In the genomic region with DNA sequence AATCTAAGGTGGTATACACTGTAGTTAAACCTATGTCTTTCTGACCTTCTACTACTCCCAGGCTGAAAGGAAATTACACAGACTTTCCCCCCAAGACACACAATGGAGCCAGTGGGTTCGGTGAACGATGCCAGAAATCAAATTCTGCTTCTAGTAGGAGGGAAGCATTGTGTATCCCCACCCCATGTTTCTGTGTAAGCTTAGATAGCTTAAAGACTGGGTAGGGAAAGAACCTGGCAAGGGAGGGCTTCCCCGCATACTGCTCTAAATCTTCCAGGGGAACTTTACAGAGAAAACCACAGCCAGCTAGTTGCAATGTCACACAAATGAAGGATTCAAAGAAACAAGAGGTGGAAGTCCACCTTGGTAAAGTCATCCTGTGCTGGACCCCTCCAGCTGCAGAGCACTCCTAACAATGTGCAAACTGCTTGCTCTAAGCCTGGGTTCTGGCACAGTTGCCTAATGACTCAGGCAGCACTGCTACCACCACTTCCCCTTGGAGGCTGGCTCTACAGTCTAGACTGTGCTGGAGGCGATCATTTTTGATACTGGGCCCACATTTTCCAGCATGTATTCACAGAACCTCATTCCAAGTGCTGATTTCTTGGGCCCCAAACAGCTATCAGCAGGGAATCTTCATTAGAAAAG, we compare ENCODE assay signal across 17 cellular contexts. TPM values are rescaled to one million over a fixed set of nuclear protein-coding genes. Genes with fewer than 3 reads are reported as not detected.
DNase-seq lines count a peak whose midpoint lies in the region; ATAC-seq and TF ChIP-seq lines count a peak whose summit lies in the region.
"Had no signal": no experiment of that assay in that cellular context is flagged by ENCODE, and none has a peak within 500 bp of the region (broad histone marks: within the 10 kb centered on the region; RNA-seq: fewer than 3 reads in every experiment).

No MANE protein-coding gene starts in this region.

- H3K9me1 ChIP-seq in IMR-90 (ENCODE audit: insufficient read depth, low read length), result peaks cover 3% of the 10 kb centered on the region

- no peak overlapping the region for H3K9ac ChIP-seq in IMR-90 (ENCODE audit: low read depth, low read length)
- H3K9ac ChIP-seq: BLaER1 treated with 17β-estradiol and CSF1 and Interleukin-3, amounts not matched to agents 10 nM and 100 nM had no signal

- no peak overlapping the region for H3K4me3 Mint-ChIP-seq in osteocyte (ENCODE audit: unreplicated experiment)
- H3K4me3 Mint-ChIP-seq: dendritic cell treated with granulocyte-macrophage colony-stimulating factor and Interleukin-4, amounts not matched to agents 40 ng/mL and 50 ng/mL, for 4 days; T-helper 17 cell had no signal

- H3K56ac ChIP-seq in IMR-90 (ENCODE audit: extremely low read depth, insufficient read depth, low read length), result no peak overlapping the region

- no peak overlapping the region; a peak in 1 of 4 replicates for H4K8ac ChIP-seq in IMR-90 (ENCODE audit: low read depth in 2 of 2, low read length in 2 of 2)

- no peaks in the 10 kb centered on the region for H4K20me1 ChIP-seq in IMR-90 (ENCODE audit: insufficient read depth, low read length)
- H4K20me1 ChIP-seq: BLaER1 treated with 17β-estradiol and CSF1 and Interleukin-3, amounts not matched to agents 10 nM and 100 nM had no signal

- H3K4me2 ChIP-seq in IMR-90 (ENCODE audit: low read depth, low read length), result no peak overlapping the region
- H3K4me2 ChIP-seq: BLaER1 treated with 17β-estradiol and CSF1 and Interleukin-3, amounts not matched to agents 10 nM and 100 nM had no signal

- dilution Hi-C loops in IMR-90 (cut with HindIII; ENCODE audit: low sequenced_read_pairs, unreplicated experiment), result no loop called here

- BruUV-seq in IMR-90 (replicated peaks; lab: Mats Ljungman, UMichigan), result no TSS peak

- H2BK120ac ChIP-seq in IMR-90 (ENCODE audit: low read depth, low read length), result peak overlapping the region; percentile 52; the same call in 1 of the 2 replicates

- TF ChIP-seq CTCF in IMR-90 (conservative IDR thresholded peaks at IDR 0.05; ENCODE audit: low read depth, low read length) (no peak), cardiac fibroblast (IDR thresholded peaks at IDR 0.05; ENCODE audit: low read depth, low read length) (no peak), osteocyte (IDR thresholded peaks at IDR 0.05) (no peak)

- H3K18ac ChIP-seq in IMR-90 (ENCODE audit: low read depth, low read length), result peak overlapping the region; percentile 18; the same call in 1 of the 2 replicates

- CTCF ChIA-PET in IMR-90 (lab: Yijun Ruan, JAX), result interaction anchor here (1.1 to 1.5 kb wide), 2 partner anchors 166 to 243 kb away, joined by 3 read pairs; no protein-coding TSS in a partner anchor

- H2AFZ ChIP-seq in IMR-90 (replicated peaks; ENCODE audit: low read length, poor library complexity), result no peak overlapping the region

- no peak overlapping the region for H3K14ac ChIP-seq in IMR-90 (replicated peaks; ENCODE audit: low read depth, low read length)

- no peak overlapping the region for H2BK5ac ChIP-seq in IMR-90 (ENCODE audit: low read depth, low read length, poor library complexity, severe bottlenecking)

- no peak overlapping the region for H3K4ac ChIP-seq in IMR-90 (ENCODE audit: low read depth, low read length)

- H2BK20ac ChIP-seq in IMR-90 (ENCODE audit: low read depth, low read length), result peak overlapping the region; percentile 16; the same call in 1 of the 2 replicates

- no peak overlapping the region for H3K27ac Mint-ChIP-seq in osteocyte (ENCODE audit: unreplicated experiment)
- H3K27ac Mint-ChIP-seq: dendritic cell treated with granulocyte-macrophage colony-stimulating factor and Interleukin-4, amounts not matched to agents 40 ng/mL and 50 ng/mL, for 4 days; T-helper 17 cell had no signal

- no peaks in the 10 kb centered on the region for H3K36me3 ChIP-seq in IMR-90 (ENCODE audit: control insufficient read depth, insufficient read depth, low read length)
- H3K36me3 ChIP-seq: BLaER1 treated with 17β-estradiol and CSF1 and Interleukin-3, amounts not matched to agents 10 nM and 100 nM; esophagus squamous epithelium had no signal

- H3K27me3 Mint-ChIP-seq in osteocyte (ENCODE audit: unreplicated experiment), result no peaks in the 10 kb centered on the region

- H4K5ac ChIP-seq in IMR-90 (ENCODE audit: low read depth, low read length), result no peak overlapping the region; the same call in 1 of the 2 replicates

- no peak overlapping the region for H3K27ac ChIP-seq in IMR-90 (ENCODE audit: insufficient read depth, low read length)
- H3K27ac ChIP-seq: BLaER1 treated with 17β-estradiol and CSF1 and Interleukin-3, amounts not matched to agents 10 nM and 100 nM; esophagus squamous epithelium; testis had no signal

- H2BK15ac ChIP-seq in IMR-90 (ENCODE audit: low read depth, low read length), result peak overlapping the region; percentile 33; the same call in 1 of the 3 replicates

- no peaks in the 10 kb centered on the region; the same call in 1 of the 2 replicates for H3K9me3 ChIP-seq in IMR-90 (ENCODE audit: control insufficient read depth, insufficient read depth, low read length)
- H3K9me3 ChIP-seq: testis had no signal

- in situ Hi-C loops in IMR-90 (cut with MboI; ENCODE audit: low sequenced_read_pairs), result no loop called here

- H3K79me1 ChIP-seq in IMR-90 (ENCODE audit: low read depth in 1 of 2, low read length in 2 of 2), result no peaks in the 10 kb centered on the region

- no peaks in the 10 kb centered on the region for H3K27me3 ChIP-seq in IMR-90 (ENCODE audit: control insufficient read depth, insufficient read depth, low read length)
- H3K27me3 ChIP-seq: BLaER1 treated with 17β-estradiol and CSF1 and Interleukin-3, amounts not matched to agents 10 nM and 100 nM; testis had no signal

- H4K91ac ChIP-seq in IMR-90 (ENCODE audit: insufficient read depth, low read depth, low read length), result no peak overlapping the region

- H3K4me1 Mint-ChIP-seq in osteocyte (ENCODE audit: unreplicated experiment), result peaks cover 44% of the 10 kb centered on the region

- H3K4me3 ChIP-seq in IMR-90 (ENCODE audit: insufficient read depth, low read depth, low read length) (no peak overlapping the region), cardiac fibroblast (replicated peaks in 1 of 2; ENCODE audit: low read depth in 2 of 2, low read length in 2 of 2) (no peak overlapping the region)
- H3K4me3 ChIP-seq: BLaER1 treated with 17β-estradiol and CSF1 and Interleukin-3, amounts not matched to agents 10 nM and 100 nM; esophagus squamous epithelium; testis had no signal

- ATAC-seq in IMR-90 (ENCODE audit: low read depth), result peak; percentile 44
- ATAC-seq: T-helper 17 cell had no signal

- TF ChIP-seq RAD21 in IMR-90 (IDR thresholded peaks at IDR 0.05; ENCODE audit: low read length), result no peak

- no peak overlapping the region for H2AK5ac ChIP-seq in IMR-90 (ENCODE audit: low read depth, low read length)

- no peak overlapping the region for H2AK9ac ChIP-seq in IMR-90 (replicated peaks; ENCODE audit: low read depth, low read length, poor library complexity)

- peaks cover 6% of the 10 kb centered on the region for H3K9me3 Mint-ChIP-seq in osteocyte (ENCODE audit: unreplicated experiment)

- intact Hi-C loops in IMR-90 (cut with micrococcal nuclease), result no loop called here

- peak; percentile 71 for DNase-seq in ELR (ENCODE audit: low read depth)
- peak; percentile 73 for DNase-seq in IMR-90
- DNase-seq in cardiac fibroblast (ENCODE audit: low read depth in 2 of 2), result peak; percentile 40 to 71
- peak; percentile 37 to 82 for DNase-seq in lung microvascular endothelial cell (ENCODE audit: low read depth in 2 of 2)
- no peak for DNase-seq in osteocyte (ENCODE audit: extremely low spot score, unreplicated experiment)
- no peak for DNase-seq in NCI-H524 treated with DMSO at 0.1 percent for 48 hours (lab: John Stamatoyannopoulos, UW)
- DNase-seq in activated CD4-positive, alpha-beta T cell treated with anti-CD3 and anti-CD28 coated beads, Interleukin-2, amount 50 U/mL, for 48 hours, result no peak
- DNase-seq: activated CD4-positive, CD25-positive, alpha-beta regulatory T cell; activated effector memory CD4-positive, alpha-beta T cell treated with anti-CD3 and anti-CD28 coated beads, Interleukin-2, amount 50 U/mL, for 16 hours; esophagus squamous epithelium; MM.1S; NCI-H2107; NCI-H774; T-helper 17 cell; testis had no signal

- peaks cover 11% of the 10 kb centered on the region for H3K4me1 ChIP-seq in IMR-90 (ENCODE audit: control insufficient read depth, insufficient read depth, low read length)
- H3K4me1 ChIP-seq: testis had no signal

- POLR2A ChIA-PET in IMR-90 (lab: Charles Lee; ENCODE audit: unreplicated experiment), result no interaction called here

- no peak for TF ChIP-seq POLR2A in IMR-90 (IDR thresholded peaks at IDR 0.05; ENCODE audit: low read depth, low read length)

- H3K36me3 Mint-ChIP-seq in osteocyte (ENCODE audit: unreplicated experiment), result no peaks in the 10 kb centered on the region

- WGBS in IMR-90 (ENCODE audit: extremely low coverage in 2 of 2, insufficient read length in 1 of 2), 2 experiments, result no CpG with 5 or more reads among the region's 4 CpGs

- H3K23ac ChIP-seq in IMR-90 (ENCODE audit: low read depth, low read length), result no peak overlapping the region

TF ChIP-seq in IMR-90, 13 proteins besides CTCF, POLR2A, EP300 and RAD21 (continues in another document):
- TF ChIP-seq CHD1 (IDR thresholded peaks at IDR 0.05; ENCODE audit: low read depth, low read length), result no peak
- no peak for TF ChIP-seq RFX5 (IDR thresholded peaks at IDR 0.05; ENCODE audit: low read depth, low read length)
- TF ChIP-seq, protein P1, sequence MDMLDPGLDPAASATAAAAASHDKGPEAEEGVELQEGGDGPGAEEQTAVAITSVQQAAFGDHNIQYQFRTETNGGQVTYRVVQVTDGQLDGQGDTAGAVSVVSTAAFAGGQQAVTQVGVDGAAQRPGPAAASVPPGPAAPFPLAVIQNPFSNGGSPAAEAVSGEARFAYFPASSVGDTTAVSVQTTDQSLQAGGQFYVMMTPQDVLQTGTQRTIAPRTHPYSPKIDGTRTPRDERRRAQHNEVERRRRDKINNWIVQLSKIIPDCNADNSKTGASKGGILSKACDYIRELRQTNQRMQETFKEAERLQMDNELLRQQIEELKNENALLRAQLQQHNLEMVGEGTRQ (IDR thresholded peaks at IDR 0.05; ENCODE audit: low read depth, low read length), result no peak
- TF ChIP-seq NFE2L2 (IDR thresholded peaks at IDR 0.05; ENCODE audit: low read depth, low read length), result no peak
- TF ChIP-seq MXI1 (IDR thresholded peaks at IDR 0.05; ENCODE audit: borderline replicate concordance, low read depth, low read length), result no peak
- TF ChIP-seq BHLHE40 (IDR thresholded peaks at IDR 0.05; ENCODE audit: low read depth, low read length), result no peak
- TF ChIP-seq RCOR1 (IDR thresholded peaks at IDR 0.05; ENCODE audit: insufficient replicate concordance, low read length), result no peak
- no peak for TF ChIP-seq MAZ (IDR thresholded peaks at IDR 0.05; ENCODE audit: borderline replicate concordance, low read depth, low read length)
- no peak for TF ChIP-seq MAFK (IDR thresholded peaks at IDR 0.05; ENCODE audit: low read depth, low read length)
- TF ChIP-seq SMC3 (IDR thresholded peaks at IDR 0.05; ENCODE audit: low read depth, low read length), result no peak

RNA-seq across cellular contexts. Expression of a gene that starts 47.5 kb away (rescaled TPM):
- 12.7 and 16.1 TPM in 2 replicates for total RNA-seq in IMR-90 (2012; rRNA removed)
- polyA plus RNA-seq in IMR-90 (2012; rRNA removed), result 10.7 and 12.0 TPM in 2 replicates
- 8.4 and 17.9 TPM in 2 replicates for polyA plus RNA-seq in IMR-90 (2012; cell fraction: cytosol; rRNA removed)
- polyA plus RNA-seq in IMR-90 (2012; cell fraction: nucleus; rRNA removed; ENCODE audit: low replicate concordance), result 30.1 and 46.8 TPM in 2 replicates
- 49.5 and 129 TPM in 2 replicates for total RNA-seq in lung microvascular endothelial cell
- total RNA-seq in osteocyte, result 142 and 146 TPM in 2 replicates

Comparison
In these comparisons a context has a peak if more than half of its experiments do, and no peak if none do; other contexts are left out.
1. DNase-seq: peak in ELR (single experiment), IMR-90 (single experiment), cardiac fibroblast (2 of 2) and lung microvascular endothelial cell (2 of 2); none in osteocyte (single experiment), NCI-H524 treated with DMSO at 0.1 percent for 48 hours (single experiment) and activated CD4-positive, alpha-beta T cell treated with anti-CD3 and anti-CD28 coated beads, Interleukin-2, amount 50 U/mL, for 48 hours (0 of 2).